1 cellular context compared by ENCODE assay signal in the genomic region with DNA sequence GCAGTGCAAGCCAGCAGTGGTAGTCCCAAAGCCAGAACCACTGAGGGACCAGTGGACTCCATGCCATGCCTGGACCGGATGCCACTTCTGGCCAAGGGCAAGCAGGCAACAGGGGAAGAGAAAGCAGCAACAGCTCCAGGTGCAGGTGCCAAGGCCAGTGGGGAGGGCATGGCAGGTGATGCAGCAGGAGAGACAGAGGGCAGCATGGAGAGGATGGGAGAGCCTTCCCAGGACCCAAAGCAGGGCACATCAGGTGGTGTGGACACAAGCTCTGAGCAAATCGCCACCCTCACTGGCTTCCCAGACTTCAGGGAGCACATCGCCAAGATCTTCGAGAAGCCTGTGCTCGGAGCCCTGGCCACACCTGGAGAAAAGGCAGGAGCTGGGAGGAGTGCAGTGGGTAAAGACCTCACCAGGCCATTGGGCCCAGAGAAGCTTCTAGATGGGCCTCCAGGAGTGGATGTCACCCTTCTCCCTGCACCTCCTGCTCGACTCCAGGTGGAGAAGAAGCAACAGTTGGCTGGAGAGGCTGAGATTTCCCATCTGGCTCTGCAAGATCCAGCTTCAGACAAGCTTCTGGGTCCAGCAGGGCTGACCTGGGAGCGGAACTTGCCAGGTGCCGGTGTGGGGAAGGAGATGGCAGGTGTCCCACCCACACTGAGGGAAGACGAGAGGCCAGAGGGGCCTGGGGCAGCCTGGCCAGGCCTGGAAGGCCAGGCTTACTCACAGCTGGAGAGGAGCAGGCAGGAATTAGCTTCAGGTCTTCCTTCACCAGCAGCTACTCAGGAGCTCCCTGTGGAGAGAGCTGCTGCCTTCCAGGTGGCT.
TF ChIP-seq lines count a peak whose summit lies in the region.

No MANE protein-coding gene starts in this region.

TF ChIP-seq in HEK293, 187 proteins besides CTCF, POLR2A, EP300 and RAD21:
- TF ChIP-seq, protein P1, sequence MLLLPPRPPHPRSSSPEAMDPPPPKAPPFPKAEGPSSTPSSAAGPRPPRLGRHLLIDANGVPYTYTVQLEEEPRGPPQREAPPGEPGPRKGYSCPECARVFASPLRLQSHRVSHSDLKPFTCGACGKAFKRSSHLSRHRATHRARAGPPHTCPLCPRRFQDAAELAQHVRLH (tag by site-specific recombination; IDR thresholded peaks at IDR 0.05) = no peak
- TF ChIP-seq SP2 (tag by site-specific recombination; IDR thresholded peaks at IDR 0.05) (no peak), SCRT2 (tag by site-specific recombination; IDR thresholded peaks at IDR 0.05) (peak; percentile 74), ZBTB17 (tag by site-specific recombination; IDR thresholded peaks at IDR 0.05) (no peak), REPIN1 (tag by site-specific recombination; IDR thresholded peaks at IDR 0.05; ENCODE audit: low read depth) (no peak), BCL11A (tag by site-specific recombination; IDR thresholded peaks at IDR 0.05; ENCODE audit: low read depth) (no peak), ZNF610 (tag by site-specific recombination; IDR thresholded peaks at IDR 0.05; ENCODE audit: borderline replicate concordance) (no peak), ZNF394 (tag by site-specific recombination; IDR thresholded peaks at IDR 0.05; ENCODE audit: borderline replicate concordance) (no peak), ZNF664 (tag by site-specific recombination; IDR thresholded peaks at IDR 0.05) (no peak), ZIC2 (tag by site-specific recombination; IDR thresholded peaks at IDR 0.05) (peak; percentile 34; the same call in 1 of the 2 replicates), SP7 (tag by site-specific recombination; IDR thresholded peaks at IDR 0.05) (no peak)
- TF ChIP-seq, protein P2, sequence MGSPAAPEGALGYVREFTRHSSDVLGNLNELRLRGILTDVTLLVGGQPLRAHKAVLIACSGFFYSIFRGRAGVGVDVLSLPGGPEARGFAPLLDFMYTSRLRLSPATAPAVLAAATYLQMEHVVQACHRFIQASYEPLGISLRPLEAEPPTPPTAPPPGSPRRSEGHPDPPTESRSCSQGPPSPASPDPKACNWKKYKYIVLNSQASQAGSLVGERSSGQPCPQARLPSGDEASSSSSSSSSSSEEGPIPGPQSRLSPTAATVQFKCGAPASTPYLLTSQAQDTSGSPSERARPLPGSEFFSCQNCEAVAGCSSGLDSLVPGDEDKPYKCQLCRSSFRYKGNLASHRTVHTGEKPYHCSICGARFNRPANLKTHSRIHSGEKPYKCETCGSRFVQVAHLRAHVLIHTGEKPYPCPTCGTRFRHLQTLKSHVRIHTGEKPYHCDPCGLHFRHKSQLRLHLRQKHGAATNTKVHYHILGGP (tag by site-specific recombination; IDR thresholded peaks at IDR 0.05) = no peak
